10 cellular contexts compared by ENCODE assay signal in the genomic region with DNA sequence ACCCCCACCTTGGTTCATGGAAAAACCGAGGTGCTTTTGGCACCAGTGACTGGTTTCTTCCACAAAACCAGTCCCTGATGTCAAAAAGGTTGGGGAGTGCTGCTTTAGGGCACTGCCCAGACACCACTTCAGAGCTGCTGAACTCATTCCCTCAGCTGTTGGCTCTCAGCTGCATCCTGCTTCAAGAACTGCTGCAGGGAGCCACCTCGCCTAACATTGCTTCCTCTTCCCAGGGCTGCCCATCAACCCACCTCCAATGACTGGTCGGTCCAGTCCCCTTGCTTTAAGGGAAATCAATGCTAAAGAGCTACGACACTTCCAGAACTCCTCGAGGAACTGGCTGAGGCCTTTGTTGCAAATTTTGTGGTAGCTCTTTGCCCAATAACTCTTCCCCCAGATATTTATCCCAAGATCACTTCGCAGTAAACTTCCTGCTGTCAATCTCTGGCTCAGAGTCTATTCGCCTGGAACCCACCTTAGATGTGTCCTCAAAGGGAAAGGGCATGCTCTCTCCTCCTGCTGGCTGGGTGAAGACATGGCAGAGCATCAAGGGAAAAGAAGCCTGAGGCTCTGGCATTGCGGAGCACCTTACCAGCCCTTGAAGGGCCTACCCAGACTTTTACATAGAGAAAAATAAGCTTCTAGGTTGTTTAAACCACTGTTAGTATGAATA. TPM values are rescaled to one million over a fixed set of nuclear protein-coding genes. Genes with fewer than 3 reads are reported as not detected.
DNase-seq lines count a peak whose midpoint lies in the region; ATAC-seq and TF ChIP-seq lines count a peak whose summit lies in the region.
"Had no signal": no experiment of that assay in that cellular context is flagged by ENCODE, and none has a peak within 500 bp of the region (broad histone marks: within the 10 kb centered on the region; RNA-seq: fewer than 3 reads in every experiment).

No MANE protein-coding gene starts in this region.

- H3K4me1 ChIP-seq in CD8-positive, alpha-beta T cell (ENCODE audit: insufficient read depth, low read length): no peaks in the 10 kb centered on the region
- H3K4me1 ChIP-seq in GM23248 (ENCODE audit: insufficient read depth): peaks cover 9% of the 10 kb centered on the region
- no peaks in the 10 kb centered on the region for H3K4me1 ChIP-seq in SK-N-SH (ENCODE audit: control insufficient read depth in 1 of 2, insufficient read depth in 2 of 2, low read depth in 1 of 2, low read length in 1 of 2)

- no peak overlapping the region for H3K4me3 ChIP-seq in CD8-positive, alpha-beta T cell (ENCODE audit: low read depth, low read length)
- H3K4me3 ChIP-seq in GM23248 (no peak overlapping the region), SK-N-SH (ENCODE audit: low read depth in 2 of 2, low read length in 1 of 2) (no peak overlapping the region)
- H3K4me3 ChIP-seq: HAP-1 had no signal

- H3K9me2 ChIP-seq in GM23248 (ENCODE audit: insufficient read depth) (no peaks in the 10 kb centered on the region), SK-N-SH (no peaks in the 10 kb centered on the region)

- H3F3A ChIP-seq in GM23248 (ENCODE audit: insufficient read depth) (0 out of 2 replicates have a peak, but pooled peaks cover 4% of the 10 kb centered on the region), SK-N-SH (replicated peaks; ENCODE audit: insufficient read depth) (no peaks in the 10 kb centered on the region)

- intact Hi-C loops in CD8-positive, alpha-beta T cell (cut with DNase I, micrococcal nuclease): loop anchor here in 1 of 2 experiments (1.0 kb wide), 1 partner anchor 285 kb away; no protein-coding TSS in a partner anchor
- intact Hi-C loops in activated CD4-positive, alpha-beta T cell treated with anti-CD3 and anti-CD28 coated beads, Interleukin-2, amount 10 ng/mL, durations not matched to agents 24 days and 14 days (cut with micrococcal nuclease): no loop called here

- no peak overlapping the region for H3K4me2 ChIP-seq in GM23248 (ENCODE audit: unreplicated experiment)
- no peak overlapping the region for H3K4me2 ChIP-seq in SK-N-SH

- in situ Hi-C loops in GM23248 (cut with MboI): no loop called here

- no peaks in the 10 kb centered on the region for H4K20me1 ChIP-seq in GM23248 (ENCODE audit: insufficient read depth)
- H4K20me1 ChIP-seq in SK-N-SH (ENCODE audit: insufficient read depth): no peaks in the 10 kb centered on the region

- H3K27me3 ChIP-seq in CD8-positive, alpha-beta T cell (ENCODE audit: insufficient read depth, low read length): no peaks in the 10 kb centered on the region
- H3K27me3 ChIP-seq in GM23248 (replicated peaks; ENCODE audit: insufficient read depth) (no peaks in the 10 kb centered on the region), SK-N-SH (ENCODE audit: insufficient read depth) (peaks cover 29% of the 10 kb centered on the region; the same call in 1 of the 2 replicates)

- H3K27ac Mint-ChIP-seq in CD8-positive, alpha-beta T cell: no peak overlapping the region
- H3K27ac Mint-ChIP-seq in activated CD4-positive, alpha-beta T cell treated with anti-CD3 and anti-CD28 coated beads, Interleukin-2, amount 10 ng/mL, durations not matched to agents 24 days and 14 days: no peak overlapping the region

- WGBS in GM23248 (ENCODE audit: low coverage in 1 of 2, low lambda C conversion rate in 2 of 2, missing lambda C conversion rate in 2 of 2), 2 experiments: 81 to 83% methylated on average over 8 of the region's 8 CpGs
- WGBS in SK-N-SH (ENCODE audit: low lambda C conversion rate): 50% methylated on average over 8 of the region's 8 CpGs

- peaks cover 3% of the 10 kb centered on the region for H3K27me3 Mint-ChIP-seq in CD8-positive, alpha-beta T cell (ENCODE audit: low read depth)
- H3K27me3 Mint-ChIP-seq in activated CD4-positive, alpha-beta T cell treated with anti-CD3 and anti-CD28 coated beads, Interleukin-2, amount 10 ng/mL, durations not matched to agents 24 days and 14 days: peaks cover 16% of the 10 kb centered on the region

- H3K4me1 Mint-ChIP-seq in CD8-positive, alpha-beta T cell (ENCODE audit: low read depth): no peaks in the 10 kb centered on the region
- no peaks in the 10 kb centered on the region for H3K4me1 Mint-ChIP-seq in activated CD4-positive, alpha-beta T cell treated with anti-CD3 and anti-CD28 coated beads, Interleukin-2, amount 10 ng/mL, durations not matched to agents 24 days and 14 days

- H3K9me3 ChIP-seq in CD8-positive, alpha-beta T cell (ENCODE audit: low read length): no peaks in the 10 kb centered on the region
- H3K9me3 ChIP-seq in GM23248 (ENCODE audit: low read depth) (no peaks in the 10 kb centered on the region), SK-N-SH (no peaks in the 10 kb centered on the region)
- H3K9me3 ChIP-seq: HAP-1 had no signal

- H3K9ac ChIP-seq in GM23248: no peak overlapping the region
- no peak overlapping the region for H3K9ac ChIP-seq in SK-N-SH

- H2AFZ ChIP-seq in GM23248 (no peak overlapping the region), SK-N-SH (ENCODE audit: low read depth) (no peak overlapping the region)

- no peak for TF ChIP-seq RAD21 in SK-N-SH (IDR thresholded peaks at IDR 0.05; ENCODE audit: low read length)

- CTCF ChIA-PET in CD8-positive, alpha-beta T cell (lab: Charles Lee): interaction anchor here (1.2 to 2.2 kb wide), 7 partner anchors 10 to 285 kb away, joined by 3 to 8 read pairs (median 6); partner anchors contain the start of gene SYDE2
- CTCF ChIA-PET in SK-N-SH (lab: Yijun Ruan, JAX): interaction anchor here (1.1 to 2.1 kb wide), 5 partner anchors 9 to 285 kb away, joined by 4 to 6 read pairs (median 5); no protein-coding TSS in a partner anchor

- H3K27ac ChIP-seq in CD8-positive, alpha-beta T cell (ENCODE audit: low read depth, low read length): no peak overlapping the region
- no peak overlapping the region for H3K27ac ChIP-seq in GM23248
- H3K27ac ChIP-seq in SK-N-SH (ENCODE audit: low read depth in 2 of 2, low read length in 1 of 2): no peak overlapping the region

- DNase-seq in CD8-positive, alpha-beta T cell: peak in 1 of 7 experiments; percentile 25
- DNase-seq in GM23248 (peak; percentile 11), SK-N-SH (no peak), iPS-NIHi11 (ENCODE audit: low spot score) (peak; percentile 29), GM20000 (ENCODE audit: low spot score) (no peak)
- no peak for DNase-seq in activated CD4-positive, alpha-beta T cell treated with anti-CD3 and anti-CD28 coated beads, Interleukin-2, amount 10 ng/mL, durations not matched to agents 24 days and 14 days
- DNase-seq in activated T-cell treated with anti-CD3 and anti-CD28 coated beads, Interleukin-2, amount 50 U/mL, for 1 hour: no peak
- DNase-seq: RPMI8226 had no signal

- no peaks in the 10 kb centered on the region for H3K79me2 ChIP-seq in GM23248 (ENCODE audit: insufficient read depth)
- no peaks in the 10 kb centered on the region for H3K79me2 ChIP-seq in SK-N-SH (ENCODE audit: insufficient read depth)

- no peak overlapping the region for H3K4me3 Mint-ChIP-seq in CD8-positive, alpha-beta T cell
- H3K4me3 Mint-ChIP-seq in activated CD4-positive, alpha-beta T cell treated with anti-CD3 and anti-CD28 coated beads, Interleukin-2, amount 10 ng/mL, durations not matched to agents 24 days and 14 days: no peak overlapping the region

- TF ChIP-seq CTCF in CD8-positive, alpha-beta T cell (IDR thresholded peaks at IDR 0.05): peak; percentile 13
- peak; percentile 29 for TF ChIP-seq CTCF in SK-N-SH (IDR thresholded peaks at IDR 0.05)
- TF ChIP-seq CTCF in GM20000 (IDR thresholded peaks at IDR 0.05; ENCODE audit: extremely low read depth, missing control alignments): no peak

- POLR2A ChIA-PET in CD8-positive, alpha-beta T cell (lab: Charles Lee): no interaction called here
- POLR2A ChIA-PET in SK-N-SH (lab: Yijun Ruan, JAX): interaction anchor here (1.1 kb wide), 1 partner anchor 478 kb away, joined by 3 read pairs; the partner anchor contains the start of gene ZNHIT6

- no peak for TF ChIP-seq EP300 in SK-N-SH (IDR thresholded peaks at IDR 0.05; ENCODE audit: borderline replicate concordance in 1 of 2, low read depth in 1 of 2, low read length in 1 of 2)

- no peaks in the 10 kb centered on the region for H3K9me3 Mint-ChIP-seq in CD8-positive, alpha-beta T cell
- no peaks in the 10 kb centered on the region for H3K9me3 Mint-ChIP-seq in activated CD4-positive, alpha-beta T cell treated with anti-CD3 and anti-CD28 coated beads, Interleukin-2, amount 10 ng/mL, durations not matched to agents 24 days and 14 days

- ATAC-seq in CD8-positive, alpha-beta T cell: peak; percentile 64
- ATAC-seq in HG03342 (IDR thresholded peaks at IDR 0.05; ENCODE audit: unreplicated experiment): no peak

- no peaks in the 10 kb centered on the region for H3K36me3 ChIP-seq in CD8-positive, alpha-beta T cell (ENCODE audit: insufficient read depth, low read length)
- no peaks in the 10 kb centered on the region for H3K36me3 ChIP-seq in GM23248 (ENCODE audit: low read depth)
- H3K36me3 ChIP-seq in SK-N-SH (replicated peaks in 1 of 2; ENCODE audit: control insufficient read depth in 1 of 2, insufficient read depth in 2 of 2, low read length in 1 of 2): no peaks in the 10 kb centered on the region
- H3K36me3 ChIP-seq: HAP-1 had no signal

- H3K36me3 Mint-ChIP-seq in CD8-positive, alpha-beta T cell: no peaks in the 10 kb centered on the region
- H3K36me3 Mint-ChIP-seq in activated CD4-positive, alpha-beta T cell treated with anti-CD3 and anti-CD28 coated beads, Interleukin-2, amount 10 ng/mL, durations not matched to agents 24 days and 14 days (ENCODE audit: low read depth): no peaks in the 10 kb centered on the region

RNA-seq across cellular contexts. Expression of gene C1orf52, which starts 29.0 kb away (rescaled TPM):
- 10 to 100 TPM; 70.7 to 74.4 TPM for total RNA-seq in CD8-positive, alpha-beta T cell
- total RNA-seq in GM23248 (2014; rRNA removed; shearing (Covaris generic)): 26.7 and 30.9 TPM in 2 replicates
- 72.4 and 76.4 TPM in 2 replicates for polyA plus RNA-seq in GM23248 (2016; fragmentation: Nextera tagmentation; extraction: Ambion mirVana)
- polyA plus RNA-seq in SK-N-SH (2012; rRNA removed): 23.4 and 24.3 TPM in 2 replicates
- polyA plus RNA-seq in SK-N-SH (2012; cell fraction: cytosol; rRNA removed): 19.1 and 20.8 TPM in 2 replicates
- 30.0 and 36.7 TPM in 2 replicates for polyA plus RNA-seq in SK-N-SH (2012; cell fraction: nucleus; rRNA removed)
- 29.8 and 32.3 TPM in 2 replicates for total RNA-seq in activated CD4-positive, alpha-beta T cell treated with anti-CD3 and anti-CD28 coated beads, Interleukin-2, amount 10 ng/mL, durations not matched to agents 24 days and 14 days

RNA-seq across cellular contexts. Expression of gene SYDE2, which starts 29.6 kb away (rescaled TPM):
- 1 to 10 TPM; 6.2 to 6.4 TPM for total RNA-seq in CD8-positive, alpha-beta T cell
- 4.8 and 6.7 TPM in 2 replicates for total RNA-seq in GM23248 (2014; rRNA removed; shearing (Covaris generic))
- polyA plus RNA-seq in GM23248 (2016; fragmentation: Nextera tagmentation; extraction: Ambion mirVana) (1.4 TPM in 2 replicates), SK-N-SH (2012; rRNA removed) (not detected in 2 replicates)
- under 0.01 TPM in 1 of 2 replicates, not detected in the other for polyA plus RNA-seq in SK-N-SH (2012; cell fraction: cytosol; rRNA removed)
- 0.01 TPM in 1 of 2 replicates, not detected in the other for polyA plus RNA-seq in SK-N-SH (2012; cell fraction: nucleus; rRNA removed)
- 1.2 and 1.4 TPM in 2 replicates for total RNA-seq in activated CD4-positive, alpha-beta T cell treated with anti-CD3 and anti-CD28 coated beads, Interleukin-2, amount 10 ng/mL, durations not matched to agents 24 days and 14 days

RNA-seq across cellular contexts. Expression of gene BCL10, which starts 46.0 kb away (rescaled TPM):
- 10 to 100 TPM; 48.2 to 51.7 TPM for total RNA-seq in CD8-positive, alpha-beta T cell
- 45.5 and 51.4 TPM in 2 replicates for total RNA-seq in GM23248 (2014; rRNA removed; shearing (Covaris generic))
- polyA plus RNA-seq in GM23248 (2016; fragmentation: Nextera tagmentation; extraction: Ambion mirVana) (70.7 and 74.2 TPM in 2 replicates), SK-N-SH (2012; rRNA removed) (5.8 and 6.6 TPM in 2 replicates)
- 7.2 and 8.0 TPM in 2 replicates for polyA plus RNA-seq in SK-N-SH (2012; cell fraction: cytosol; rRNA removed)
- polyA plus RNA-seq in SK-N-SH (2012; cell fraction: nucleus; rRNA removed): 5.5 and 7.7 TPM in 2 replicates
- total RNA-seq in activated CD4-positive, alpha-beta T cell treated with anti-CD3 and anti-CD28 coated beads, Interleukin-2, amount 10 ng/mL, durations not matched to agents 24 days and 14 days: 25.5 and 27.8 TPM in 2 replicates

Comparison
In these comparisons a context has a peak if more than half of its experiments do, and no peak if none do; other contexts are left out.
1. DNase-seq: peak in GM23248 (single experiment) and iPS-NIHi11 (single experiment); none in SK-N-SH (single experiment), activated CD4-positive, alpha-beta T cell treated with anti-CD3 and anti-CD28 coated beads, Interleukin-2, amount 10 ng/mL, durations not matched to agents 24 days and 14 days (single experiment), GM20000 (single experiment) and activated T-cell treated with anti-CD3 and anti-CD28 coated beads, Interleukin-2, amount 50 U/mL, for 1 hour (single experiment).